Comparison of ENCODE assay signal across 9 cellular contexts in the genomic region with DNA sequence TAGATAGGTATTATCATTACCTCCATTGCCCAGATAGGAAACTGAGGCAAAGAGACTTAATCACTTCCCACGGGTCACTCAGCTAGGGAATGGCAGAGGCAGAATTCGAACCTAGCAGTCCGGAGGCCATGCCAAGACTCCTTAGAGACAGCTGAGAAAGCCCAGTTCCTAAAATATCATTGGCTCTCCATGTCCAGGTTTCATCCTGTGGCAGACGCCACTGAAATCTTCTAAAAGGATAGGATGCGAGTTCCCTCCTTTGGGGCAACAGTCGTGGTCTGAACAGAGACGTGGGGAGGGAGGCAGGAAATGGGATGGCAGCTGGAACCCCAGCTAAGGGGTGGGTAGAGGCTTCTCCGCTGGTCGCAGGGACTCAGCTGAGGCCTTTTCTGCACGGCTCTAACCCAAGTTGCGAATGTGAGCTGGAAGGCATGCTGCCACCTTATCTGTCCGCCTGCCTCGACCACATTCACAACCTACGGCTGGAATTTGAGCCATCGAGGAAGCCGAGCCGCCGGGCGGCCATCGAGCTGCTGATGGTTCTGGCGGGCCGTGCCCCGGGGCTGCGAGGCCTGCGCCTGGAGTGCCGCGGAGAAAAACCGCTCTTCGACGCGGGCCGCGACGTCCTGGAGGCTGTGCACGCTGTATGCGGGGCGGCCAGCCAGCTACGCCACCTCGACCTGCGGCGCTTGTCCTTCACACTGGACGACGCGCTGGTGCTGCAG. TPM values are rescaled to one million over a fixed set of nuclear protein-coding genes. Genes with fewer than 3 reads are reported as not detected.
DNase-seq lines count a peak whose midpoint lies in the region; ATAC-seq, FAIRE-seq and TF ChIP-seq lines count a peak whose summit lies in the region.
"Had no signal": no experiment of that assay in that cellular context is flagged by ENCODE, and none has a peak within 500 bp of the region (broad histone marks: within the 10 kb centered on the region; RNA-seq: fewer than 3 reads in every experiment).

No MANE protein-coding gene starts in this region.

- H3K36me3 ChIP-seq in OCI-LY7 (ENCODE audit: insufficient read depth, low read length) (no peaks in the 10 kb centered on the region), endothelial cell of umbilical vein (ENCODE audit: control insufficient read depth in 2 of 2, extremely low read depth in 1 of 2, insufficient read depth in 2 of 2, low read length in 2 of 2) (no peaks in the 10 kb centered on the region), rectal smooth muscle tissue (ENCODE audit: control insufficient read depth, insufficient read depth, low read length) (no peaks in the 10 kb centered on the region)

- ATAC-seq in left lobe of liver (no peak), GM18870 (IDR thresholded peaks at IDR 0.05; ENCODE audit: unreplicated experiment) (no peak)

- H3K9me1 ChIP-seq in endothelial cell of umbilical vein (replicated peaks; ENCODE audit: control insufficient read depth, extremely low read depth, insufficient read depth, low read length): no peaks in the 10 kb centered on the region

- H2AFZ ChIP-seq in OCI-LY7 (ENCODE audit: low read length) (no peak overlapping the region), endothelial cell of umbilical vein (ENCODE audit: low read depth, low read length) (no peak overlapping the region)

- peak overlapping the region; percentile 27; the same call in 1 of the 2 replicates for H3K4me2 ChIP-seq in OCI-LY7 (ENCODE audit: low read length)
- peak overlapping the region; percentile 43 for H3K4me2 ChIP-seq in endothelial cell of umbilical vein (ENCODE audit: insufficient read depth, low read length)

- no peaks in the 10 kb centered on the region for H3K79me2 ChIP-seq in OCI-LY7 (ENCODE audit: insufficient read depth, low read depth, low read length)
- H3K79me2 ChIP-seq in endothelial cell of umbilical vein (ENCODE audit: control insufficient read depth, insufficient read depth, low read length): no peaks in the 10 kb centered on the region

- no peaks in the 10 kb centered on the region for H3K9me2 ChIP-seq in OCI-LY7 (ENCODE audit: insufficient read depth, low read length)

- H3K9ac ChIP-seq in endothelial cell of umbilical vein (replicated peaks; ENCODE audit: extremely low read depth, insufficient read depth, low read length) (no peak overlapping the region), rectal smooth muscle tissue (ENCODE audit: low read length) (no peak overlapping the region)

- intact Hi-C loops in OCI-LY7 (cut with micrococcal nuclease; ENCODE audit: unreplicated experiment) (no loop called here), endothelial cell of umbilical vein (cut with micrococcal nuclease) (no loop called here)

- H3K27ac ChIP-seq in OCI-LY7 (ENCODE audit: low read depth, low read length, poor library complexity, severe bottlenecking): no peak overlapping the region
- H3K27ac ChIP-seq in endothelial cell of umbilical vein (ENCODE audit: insufficient read depth, low read depth, low read length): no peak overlapping the region
- H3K27ac ChIP-seq in rectal smooth muscle tissue (ENCODE audit: low read depth, low read length): no peak overlapping the region

- dilution Hi-C loops in endothelial cell of umbilical vein (cut with MboI; ENCODE audit: extremely low pct_ligation_motif_present, low sequenced_read_pairs): no loop called here

- H3K27me3 ChIP-seq in endothelial cell of umbilical vein (ENCODE audit: control insufficient read depth in 2 of 2, insufficient read depth in 2 of 2, low read length in 2 of 2): peaks cover 36 to 46% of the 10 kb centered on the region in 2 experiments
- peaks cover 35% of the 10 kb centered on the region for H3K27me3 ChIP-seq in rectal smooth muscle tissue (ENCODE audit: control insufficient read depth, insufficient read depth, low read length)

- no TSS peak for BruUV-seq in OCI-LY7 (replicated peaks; lab: Mats Ljungman, UMichigan)
- BruUV-seq in endothelial cell of umbilical vein (replicated peaks; lab: Mats Ljungman, UMichigan): no TSS peak

- H3K4me1 ChIP-seq in OCI-LY7 (ENCODE audit: insufficient read depth, low read length, poor library complexity, severe bottlenecking) (peaks cover 21% of the 10 kb centered on the region), endothelial cell of umbilical vein (ENCODE audit: control insufficient read depth, extremely low read depth, insufficient read depth, low read length) (peaks cover 18% of the 10 kb centered on the region), rectal smooth muscle tissue (ENCODE audit: control insufficient read depth, insufficient read depth, low read length) (peaks cover 13% of the 10 kb centered on the region)

- TF ChIP-seq POLR2A in endothelial cell of umbilical vein (IDR thresholded peaks at IDR 0.05; ENCODE audit: low read depth, low read length) (no peak), erythroblast (IDR thresholded peaks at IDR 0.05; ENCODE audit: low read length) (no peak)

- no peaks in the 10 kb centered on the region for H4K20me1 ChIP-seq in OCI-LY7 (ENCODE audit: insufficient read depth, low read length)
- H4K20me1 ChIP-seq in endothelial cell of umbilical vein (replicated peaks; ENCODE audit: control insufficient read depth, extremely low read depth, insufficient read depth, low read length): no peaks in the 10 kb centered on the region

- H3K4me3 ChIP-seq in OCI-LY7 (ENCODE audit: low read depth, low read length, poor library complexity, severe bottlenecking) (no peak overlapping the region), endothelial cell of umbilical vein (replicated peaks in 1 of 3; ENCODE audit: insufficient read depth in 1 of 3, low read depth in 1 of 3, low read length in 3 of 3) (no peak overlapping the region), rectal smooth muscle tissue (ENCODE audit: low read length) (peak overlapping the region; percentile 57), foreskin fibroblast (ENCODE audit: low read depth in 1 of 2, low read length in 2 of 2) (no peak overlapping the region)

- H3K9me3 ChIP-seq in OCI-LY7 (ENCODE audit: low read length) (no peaks in the 10 kb centered on the region), endothelial cell of umbilical vein (replicated peaks; ENCODE audit: control insufficient read depth, insufficient read depth, low read length) (no peaks in the 10 kb centered on the region)

- POLR2A ChIA-PET in OCI-LY7 (lab: Charles Lee): no interaction called here
- POLR2A ChIA-PET in endothelial cell of umbilical vein (lab: Charles Lee): no interaction called here

- DNase-seq in DMS153 (lab: John Stamatoyannopoulos, UW): peak; percentile 56
- DNase-seq in OCI-LY7 (ENCODE audit: low spot score): no peak
- DNase-seq in endothelial cell of umbilical vein (ENCODE audit: low read depth, low spot score): no peak
- no peak for DNase-seq in foreskin fibroblast
- no peak for DNase-seq in left lobe of liver (ENCODE audit: low spot score)
- DNase-seq in erythroblast (lab: John Stamatoyannopoulos, UW): no peak
- DNase-seq: NCI-H226 had no signal

- FAIRE-seq in endothelial cell of umbilical vein (lab: Jason Lieb, UNC): no peak

- CTCF ChIA-PET in OCI-LY7 (lab: Charles Lee; ENCODE audit: unreplicated experiment) (no interaction called here), endothelial cell of umbilical vein (lab: Charles Lee) (interaction anchor here (0.9 to 3.4 kb wide), 5 partner anchors 7 to 145 kb away, joined by 5 to 23 read pairs (median 8); no protein-coding TSS in a partner anchor)

- TF ChIP-seq CTCF in OCI-LY7 (conservative IDR thresholded peaks at IDR 0.05; ENCODE audit: low read length) (no peak), endothelial cell of umbilical vein (IDR thresholded peaks at IDR 0.05; ENCODE audit: extremely low read depth in 1 of 2, insufficient read depth in 1 of 2, low read depth in 1 of 2, low read length in 2 of 2) (no peak), foreskin fibroblast (IDR thresholded peaks at IDR 0.05; ENCODE audit: low read depth, low read length) (no peak)

RNA-seq across cellular contexts. Expression of gene HSF4, which starts 1.9 kb away (rescaled TPM):
- total RNA-seq in OCI-LY7 (2014; rRNA removed; shearing (Covaris generic)): 8.1 and 12.8 TPM in 2 replicates
- 16.2 and 17.0 TPM in 2 replicates for total RNA-seq in OCI-LY7 (2022)
- 4.7 and 5.5 TPM in 2 replicates for total RNA-seq in endothelial cell of umbilical vein
- 4.8 and 7.9 TPM in 2 replicates for polyA plus RNA-seq in endothelial cell of umbilical vein
- 0.41 and 0.61 TPM in 2 replicates for polyA plus RNA-seq in endothelial cell of umbilical vein (2011; cell fraction: cytosol; rRNA removed)
- polyA plus RNA-seq in endothelial cell of umbilical vein (2011; cell fraction: nucleus; rRNA removed): 54.5 and 61.7 TPM in 2 replicates
- 2.7 and 9.2 TPM in 2 replicates for polyA plus RNA-seq in endothelial cell of umbilical vein (2012)
- 0.49 and 3.3 TPM in 2 replicates for polyA minus RNA-seq in endothelial cell of umbilical vein
- polyA minus RNA-seq in endothelial cell of umbilical vein (2011; cell fraction: cytosol; rRNA and poly(A)+ RNA removed): 2.7 TPM
- 3.3 and 13.7 TPM in 2 replicates for polyA minus RNA-seq in endothelial cell of umbilical vein (2011; cell fraction: nucleus; rRNA and poly(A)+ RNA removed)
- total RNA-seq in left lobe of liver: 60.5 TPM

RNA-seq across cellular contexts. Expression of gene FBXL8, which starts 2.8 kb away (rescaled TPM):
- total RNA-seq in OCI-LY7 (2014; rRNA removed; shearing (Covaris generic)): 5.8 and 7.3 TPM in 2 replicates
- total RNA-seq in OCI-LY7 (2022): 10.4 and 12.2 TPM in 2 replicates
- 5.4 and 7.0 TPM in 2 replicates for total RNA-seq in endothelial cell of umbilical vein
- 7.4 and 12.8 TPM in 2 replicates for polyA plus RNA-seq in endothelial cell of umbilical vein
- polyA plus RNA-seq in endothelial cell of umbilical vein (2011; cell fraction: cytosol; rRNA removed): 2.3 and 3.7 TPM in 2 replicates
- 23.9 and 29.6 TPM in 2 replicates for polyA plus RNA-seq in endothelial cell of umbilical vein (2011; cell fraction: nucleus; rRNA removed)
- 2.9 and 4.3 TPM in 2 replicates for polyA plus RNA-seq in endothelial cell of umbilical vein (2012)
- 2.4 and 3.6 TPM in 2 replicates for polyA minus RNA-seq in endothelial cell of umbilical vein
- polyA minus RNA-seq in endothelial cell of umbilical vein (2011; cell fraction: cytosol; rRNA and poly(A)+ RNA removed): 4.7 TPM
- polyA minus RNA-seq in endothelial cell of umbilical vein (2011; cell fraction: nucleus; rRNA and poly(A)+ RNA removed): 2.4 and 10.0 TPM in 2 replicates
- 20.6 TPM for total RNA-seq in left lobe of liver

RNA-seq across cellular contexts. Expression of gene TRADD, which starts 2.9 kb away (rescaled TPM):
- 11.3 and 11.6 TPM in 2 replicates for total RNA-seq in OCI-LY7 (2014; rRNA removed; shearing (Covaris generic))
- total RNA-seq in OCI-LY7 (2022) (15.4 and 16.7 TPM in 2 replicates), endothelial cell of umbilical vein (15.2 and 17.4 TPM in 2 replicates), left lobe of liver (12.1 TPM)
- 22.6 and 23.3 TPM in 2 replicates for polyA plus RNA-seq in endothelial cell of umbilical vein
- 11.2 and 16.3 TPM in 2 replicates for polyA plus RNA-seq in endothelial cell of umbilical vein (2011; cell fraction: cytosol; rRNA removed)
- polyA plus RNA-seq in endothelial cell of umbilical vein (2011; cell fraction: nucleus; rRNA removed): 16.4 and 19.0 TPM in 2 replicates
- 12.3 and 21.4 TPM in 2 replicates for polyA plus RNA-seq in endothelial cell of umbilical vein (2012)
- polyA minus RNA-seq in endothelial cell of umbilical vein: 5.5 and 5.9 TPM in 2 replicates
- polyA minus RNA-seq in endothelial cell of umbilical vein (2011; cell fraction: cytosol; rRNA and poly(A)+ RNA removed): 3.2 TPM
- 3.7 and 4.8 TPM in 2 replicates for polyA minus RNA-seq in endothelial cell of umbilical vein (2011; cell fraction: nucleus; rRNA and poly(A)+ RNA removed)

RNA-seq across cellular contexts. Expression of gene NOL3, which starts 7.7 kb away (rescaled TPM):
- 1.1 and 2.2 TPM in 2 replicates for total RNA-seq in OCI-LY7 (2014; rRNA removed; shearing (Covaris generic))
- total RNA-seq in OCI-LY7 (2022): 4.1 and 4.4 TPM in 2 replicates
- total RNA-seq in endothelial cell of umbilical vein: 14.4 and 19.4 TPM in 2 replicates
- 16.0 and 19.2 TPM in 2 replicates for polyA plus RNA-seq in endothelial cell of umbilical vein
- 10.4 and 14.4 TPM in 2 replicates for polyA plus RNA-seq in endothelial cell of umbilical vein (2011; cell fraction: cytosol; rRNA removed)
- 28.5 and 29.4 TPM in 2 replicates for polyA plus RNA-seq in endothelial cell of umbilical vein (2011; cell fraction: nucleus; rRNA removed)
- 9.2 and 12.4 TPM in 2 replicates for polyA plus RNA-seq in endothelial cell of umbilical vein (2012)
- 7.3 and 9.2 TPM in 2 replicates for polyA minus RNA-seq in endothelial cell of umbilical vein
- polyA minus RNA-seq in endothelial cell of umbilical vein (2011; cell fraction: cytosol; rRNA and poly(A)+ RNA removed): 18.3 TPM
- polyA minus RNA-seq in endothelial cell of umbilical vein (2011; cell fraction: nucleus; rRNA and poly(A)+ RNA removed): 4.4 and 5.7 TPM in 2 replicates
- 40.7 TPM for total RNA-seq in left lobe of liver

RNA-seq across cellular contexts. Expression of gene B3GNT9, which starts 11.8 kb away (rescaled TPM):
- total RNA-seq in OCI-LY7 (2014; rRNA removed; shearing (Covaris generic)): 1.1 and 2.7 TPM in 2 replicates
- 2.7 TPM in 2 replicates for total RNA-seq in OCI-LY7 (2022)
- 1.6 and 4.0 TPM in 2 replicates for total RNA-seq in endothelial cell of umbilical vein
- 6.4 and 6.8 TPM in 2 replicates for polyA plus RNA-seq in endothelial cell of umbilical vein
- 3.6 and 3.9 TPM in 2 replicates for polyA plus RNA-seq in endothelial cell of umbilical vein (2011; cell fraction: cytosol; rRNA removed)
- 3.1 and 3.2 TPM in 2 replicates for polyA plus RNA-seq in endothelial cell of umbilical vein (2011; cell fraction: nucleus; rRNA removed)
- 1.8 and 3.2 TPM in 2 replicates for polyA plus RNA-seq in endothelial cell of umbilical vein (2012)
- polyA minus RNA-seq in endothelial cell of umbilical vein: 6.5 and 7.6 TPM in 2 replicates
- polyA minus RNA-seq in endothelial cell of umbilical vein (2011; cell fraction: cytosol; rRNA and poly(A)+ RNA removed): 7.0 TPM
- polyA minus RNA-seq in endothelial cell of umbilical vein (2011; cell fraction: nucleus; rRNA and poly(A)+ RNA removed): 1.4 and 2.5 TPM in 2 replicates
- total RNA-seq in left lobe of liver: 1.6 TPM
